Comparison of ENCODE assay signal across 5 cellular contexts in genomic region chr20:12759493-12759892, GRCh38.
A peak's percentile ranks its signal among the peaks of the same experiment; 100 is the strongest.
DNase-seq lines count a peak whose midpoint lies in the region; ATAC-seq and TF ChIP-seq lines count a peak whose summit lies in the region.
"Not testable (repeated sequence)": the region's sequence is repeated elsewhere in the genome, so short reads cannot be mapped to it uniquely, and the experiment has no call there.

No MANE protein-coding gene starts in this region.

- H4K5ac ChIP-seq in H9 (ENCODE audit: insufficient read length, low read depth, low read length), result not testable (repeated sequence)

- H3K4me3 Mint-ChIP-seq in H9 (peak overlapping the region in 1 of 2 experiments; percentile 4; a peak in 2 of 5 replicates), WTC11 (peak overlapping the region; percentile 77)
- H3K4me3 Mint-ChIP-seq in endodermal cell, result not testable (repeated sequence)

- H3K9me3 ChIP-seq in H9 (ENCODE audit: control insufficient read depth, low read depth, low read length); HUES6 (ENCODE audit: control insufficient read depth, insufficient read depth, low read depth, low read length); endodermal cell (ENCODE audit: control insufficient read depth, low read length); iPS-20b (ENCODE audit: insufficient read depth, low read depth, low read length): not testable (repeated sequence)

- not testable (repeated sequence) for H3K18ac ChIP-seq in H9 (ENCODE audit: insufficient read length, low read depth, low read length)

- not testable (repeated sequence) for H3K27me3 ChIP-seq in H9 (ENCODE audit: insufficient read depth, low read length); HUES6 (ENCODE audit: control insufficient read depth, insufficient read depth, low read length); endodermal cell (ENCODE audit: control insufficient read depth, insufficient read depth, low read length, poor library complexity, severe bottlenecking); iPS-20b (ENCODE audit: insufficient read depth, low read length)

- H3T11ph ChIP-seq in H9 (ENCODE audit: low read length), result not testable (repeated sequence)

- not testable (repeated sequence) for H4K91ac ChIP-seq in H9 (ENCODE audit: insufficient read length, low read depth, low read length)

- not testable (repeated sequence) for H3K27me3 Mint-ChIP-seq in H9 (ENCODE audit: low read depth); WTC11 (ENCODE audit: low read depth); endodermal cell (ENCODE audit: insufficient read depth)

- not testable (repeated sequence) for H3K14ac ChIP-seq in H9 (ENCODE audit: insufficient read depth, low read length)

- CTCF ChIA-PET in WTC11 (lab: Charles Lee), result not testable (repeated sequence)

- H3K4me2 ChIP-seq in H9 (ENCODE audit: insufficient read depth, insufficient read length, low read length), result not testable (repeated sequence)

- not testable (repeated sequence) for H3K4me3 ChIP-seq in HUES6 (ENCODE audit: low read depth, low read length); endodermal cell (ENCODE audit: low read length); iPS-20b (ENCODE audit: low read length)

- not testable (repeated sequence) for H3K4ac ChIP-seq in H9 (ENCODE audit: low read depth, low read length)

- not testable (repeated sequence) for H2BK5ac ChIP-seq in H9 (ENCODE audit: insufficient read length, low read length)

- H3K27ac ChIP-seq in H9 (ENCODE audit: insufficient read length, low read depth, low read length); endodermal cell (ENCODE audit: low read depth, low read length): not testable (repeated sequence)
- H3K27ac ChIP-seq in HUES6 (ENCODE audit: low read depth, low read length), result peak overlapping the region; percentile 86; the same call in 1 of the 2 replicates
- peak overlapping the region; percentile 51 for H3K27ac ChIP-seq in iPS-20b (ENCODE audit: low read length)

- H3K4me1 Mint-ChIP-seq in H9 (peaks cover 61 to 71% of the 10 kb centered on the region in 2 experiments), WTC11 (peaks cover 88% of the 10 kb centered on the region), endodermal cell (peaks cover 32% of the 10 kb centered on the region)

- POLR2A ChIA-PET in WTC11 (lab: Charles Lee), result not testable (repeated sequence)

- not testable (repeated sequence) for H3K79me1 ChIP-seq in H9 (ENCODE audit: insufficient read depth, low read depth, low read length, poor library complexity, severe bottlenecking)

- TF ChIP-seq CTCF in H9 (conservative IDR thresholded peaks at IDR 0.05); WTC11 (IDR thresholded peaks at IDR 0.05); endodermal cell (conservative IDR thresholded peaks at IDR 0.05): not testable (repeated sequence)

- not testable (repeated sequence) for H3K23me2 ChIP-seq in H9 (ENCODE audit: insufficient read length, low read depth, low read length, poor library complexity, severe bottlenecking)

- H2AFZ ChIP-seq in H9 (ENCODE audit: low read length), result not testable (repeated sequence)

- not testable (repeated sequence) for H2BK20ac ChIP-seq in H9 (ENCODE audit: low read depth, low read length, poor library complexity, severe bottlenecking)

- not testable (repeated sequence) for H3K56ac ChIP-seq in H9 (ENCODE audit: insufficient read length, low read depth, low read length)

- H2AK5ac ChIP-seq in H9 (ENCODE audit: insufficient read length, low read length), result not testable (repeated sequence)

- H3K9me3 Mint-ChIP-seq in H9, WTC11, endodermal cell: not testable (repeated sequence)

- not testable (repeated sequence) for ATAC-seq in WTC11

- not testable (repeated sequence) for H3K36me3 Mint-ChIP-seq in H9 (ENCODE audit: insufficient read depth in 1 of 3, low read depth in 3 of 3); endodermal cell (ENCODE audit: low read depth)
- H3K36me3 Mint-ChIP-seq in WTC11, result peaks cover 85% of the 10 kb centered on the region

- H3K4me1 ChIP-seq in H9 (ENCODE audit: insufficient read depth, low read length); endodermal cell (ENCODE audit: control insufficient read depth, insufficient read depth, low read length): not testable (repeated sequence)
- peaks cover 34% of the 10 kb centered on the region for H3K4me1 ChIP-seq in HUES6 (ENCODE audit: control insufficient read depth, insufficient read depth, low read length)
- peaks cover 27% of the 10 kb centered on the region; the same call in 1 of the 2 replicates for H3K4me1 ChIP-seq in iPS-20b (ENCODE audit: insufficient read depth, low read length)

- H2BK120ac ChIP-seq in H9 (ENCODE audit: low read depth, low read length, poor library complexity, severe bottlenecking), result not testable (repeated sequence)

- not testable (repeated sequence) for H2BK15ac ChIP-seq in H9 (ENCODE audit: low read depth, low read length)

- not testable (repeated sequence) for H3K9ac ChIP-seq in H9 (ENCODE audit: extremely low read depth, insufficient read length, low read length); endodermal cell (ENCODE audit: extremely low read depth, low read length, poor library complexity, severe bottlenecking)
- H3K9ac ChIP-seq in HUES6 (ENCODE audit: low read length), result peak overlapping the region; percentile 23
- peak overlapping the region; percentile 58; the same call in 1 of the 2 replicates for H3K9ac ChIP-seq in iPS-20b (ENCODE audit: low read depth, low read length)

- DNase-seq in H9; WTC11 (ENCODE audit: low spot score); endodermal cell: not testable (repeated sequence)

- H3K27ac Mint-ChIP-seq in H9 (peak overlapping the region; percentile 85 to 96 (median 92)), WTC11 (peak overlapping the region; percentile 99), endodermal cell (peak overlapping the region; percentile 74)

- H4K8ac ChIP-seq in H9 (replicated peaks; ENCODE audit: insufficient read length, low read depth, low read length), result not testable (repeated sequence)

- H4K20me1 ChIP-seq in H9 (ENCODE audit: control insufficient read depth, insufficient read depth, insufficient read length), result not testable (repeated sequence)

- H3K36me3 ChIP-seq in HUES6 (ENCODE audit: control insufficient read depth, insufficient read depth, low read length) (peaks cover 52% of the 10 kb centered on the region), iPS-20b (ENCODE audit: insufficient read depth, low read depth, low read length) (peaks cover 12% of the 10 kb centered on the region; the same call in 1 of the 2 replicates)
- H3K36me3 ChIP-seq in endodermal cell (ENCODE audit: control insufficient read depth, insufficient read depth, low read length), result not testable (repeated sequence)

- no CpG with 5 or more reads among the region's 5 CpGs for WGBS in H9 (ENCODE audit: extremely low coverage, insufficient read length, low lambda C conversion rate)
- WGBS in endodermal cell (ENCODE audit: insufficient coverage in 1 of 2, insufficient read length in 1 of 2), 2 experiments, result 57 to 58% methylated on average over 3 of the region's 5 CpGs

- not testable (repeated sequence) for H3K23ac ChIP-seq in H9 (ENCODE audit: insufficient read length, low read depth, low read length)

- H3K79me2 ChIP-seq in H9 (ENCODE audit: insufficient read depth, low read length), result not testable (repeated sequence)

- not testable (repeated sequence) for H2BK12ac ChIP-seq in H9 (ENCODE audit: insufficient read length, low read depth, low read length)

TF ChIP-seq in WTC11, 78 proteins besides CTCF, POLR2A, EP300 and RAD21 (continues in another document):
- TF ChIP-seq, protein P1, sequence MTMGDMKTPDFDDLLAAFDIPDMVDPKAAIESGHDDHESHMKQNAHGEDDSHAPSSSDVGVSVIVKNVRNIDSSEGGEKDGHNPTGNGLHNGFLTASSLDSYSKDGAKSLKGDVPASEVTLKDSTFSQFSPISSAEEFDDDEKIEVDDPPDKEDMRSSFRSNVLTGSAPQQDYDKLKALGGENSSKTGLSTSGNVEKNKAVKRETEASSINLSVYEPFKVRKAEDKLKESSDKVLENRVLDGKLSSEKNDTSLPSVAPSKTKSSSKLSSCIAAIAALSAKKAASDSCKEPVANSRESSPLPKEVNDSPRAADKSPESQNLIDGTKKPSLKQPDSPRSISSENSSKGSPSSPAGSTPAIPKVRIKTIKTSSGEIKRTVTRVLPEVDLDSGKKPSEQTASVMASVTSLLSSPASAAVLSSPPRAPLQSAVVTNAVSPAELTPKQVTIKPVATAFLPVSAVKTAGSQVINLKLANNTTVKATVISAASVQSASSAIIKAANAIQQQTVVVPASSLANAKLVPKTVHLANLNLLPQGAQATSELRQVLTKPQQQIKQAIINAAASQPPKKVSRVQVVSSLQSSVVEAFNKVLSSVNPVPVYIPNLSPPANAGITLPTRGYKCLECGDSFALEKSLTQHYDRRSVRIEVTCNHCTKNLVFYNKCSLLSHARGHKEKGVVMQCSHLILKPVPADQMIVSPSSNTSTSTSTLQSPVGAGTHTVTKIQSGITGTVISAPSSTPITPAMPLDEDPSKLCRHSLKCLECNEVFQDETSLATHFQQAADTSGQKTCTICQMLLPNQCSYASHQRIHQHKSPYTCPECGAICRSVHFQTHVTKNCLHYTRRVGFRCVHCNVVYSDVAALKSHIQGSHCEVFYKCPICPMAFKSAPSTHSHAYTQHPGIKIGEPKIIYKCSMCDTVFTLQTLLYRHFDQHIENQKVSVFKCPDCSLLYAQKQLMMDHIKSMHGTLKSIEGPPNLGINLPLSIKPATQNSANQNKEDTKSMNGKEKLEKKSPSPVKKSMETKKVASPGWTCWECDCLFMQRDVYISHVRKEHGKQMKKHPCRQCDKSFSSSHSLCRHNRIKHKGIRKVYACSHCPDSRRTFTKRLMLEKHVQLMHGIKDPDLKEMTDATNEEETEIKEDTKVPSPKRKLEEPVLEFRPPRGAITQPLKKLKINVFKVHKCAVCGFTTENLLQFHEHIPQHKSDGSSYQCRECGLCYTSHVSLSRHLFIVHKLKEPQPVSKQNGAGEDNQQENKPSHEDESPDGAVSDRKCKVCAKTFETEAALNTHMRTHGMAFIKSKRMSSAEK (CRISPR knock-in tag; IDR thresholded peaks at IDR 0.05; ENCODE audit: borderline replicate concordance), result 0 out of 2 replicates have a peak, but pooled peaks have one; percentile 69
